In genomic region chr17:81391268-81391963, GRCh38 we compare ENCODE assay signal across 9 cellular contexts. TPM values are rescaled to one million over a fixed set of nuclear protein-coding genes. Genes with fewer than 3 reads are reported as not detected.
A peak's percentile ranks its signal among the peaks of the same experiment; 100 is the strongest.
DNase-seq lines count a peak whose midpoint lies in the region; ATAC-seq and TF ChIP-seq lines count a peak whose summit lies in the region.
"Had no signal": no experiment of that assay in that cellular context is flagged by ENCODE, and none has a peak within 500 bp of the region (broad histone marks: within the 10 kb centered on the region; RNA-seq: fewer than 3 reads in every experiment).

No MANE protein-coding gene starts in this region.

- intact Hi-C loops in body of pancreas (cut with DNase I) (no loop called here), lower lobe of right lung (cut with DNase I) (no loop called here), stomach (cut with DNase I; ENCODE audit: low total_unique reads) (no loop called here)

- no peak for TF ChIP-seq POLR2A in body of pancreas (IDR thresholded peaks at IDR 0.05)
- TF ChIP-seq POLR2A in stomach (IDR thresholded peaks at IDR 0.05) = no peak

- no peaks in the 10 kb centered on the region for H3K27me3 ChIP-seq in body of pancreas
- H3K27me3 ChIP-seq in lower lobe of right lung (ENCODE audit: low read depth) = no peaks in the 10 kb centered on the region
- H3K27me3 ChIP-seq in stomach = peaks cover 0 to 56% (median 14%) of the 10 kb centered on the region in 3 donors

- H3K36me3 ChIP-seq in body of pancreas (replicated peaks in 1 of 2; ENCODE audit: insufficient read depth in 1 of 2, low read depth in 2 of 2) (no peaks in the 10 kb centered on the region), lower lobe of right lung (no peaks in the 10 kb centered on the region), stomach (no peaks in the 10 kb centered on the region)

- H3K27ac ChIP-seq in body of pancreas (peak overlapping the region; percentile 83 to 97 (median 93)), lower lobe of right lung (peak overlapping the region; percentile 96), stomach (peak overlapping the region; percentile 89 to 99 (median 99))

- ATAC-seq in body of pancreas (no peak), lower lobe of right lung (no peak), GM21717 (IDR thresholded peaks at IDR 0.05; ENCODE audit: unreplicated experiment) (no peak)

- TF ChIP-seq EP300 in stomach (IDR thresholded peaks at IDR 0.05) = no peak

- H3K4me3 ChIP-seq in HFF-Myc (replicated peaks; ENCODE audit: low read depth, low read length) (peak overlapping the region; percentile 67; the same call in 1 of the 2 replicates), body of pancreas (no peak overlapping the region), lower lobe of right lung (peak overlapping the region; percentile 74), stomach (peak overlapping the region in 3 of 4 donors; percentile 78 to 84 (median 82))

- peaks cover 51% of the 10 kb centered on the region for H3K4me1 ChIP-seq in body of pancreas
- H3K4me1 ChIP-seq in lower lobe of right lung = peaks cover 59% of the 10 kb centered on the region
- H3K4me1 ChIP-seq in stomach = peaks cover 51 to 76% (median 70%) of the 10 kb centered on the region in 4 donors

- DNase-seq in HFF-Myc (ENCODE audit: extremely low read depth, low read depth) (no peak), body of pancreas (peak in 2 of 4 donors; percentile 41 to 52), lower lobe of right lung (no peak), stomach (no peak), mucosa of gallbladder (ENCODE audit: low spot score) (no peak), GM10266 (ENCODE audit: extremely low spot score) (no peak), activated gamma-delta T cell treated with Interleukin-2 at 50 U/mL for 16 hours (no peak)
- DNase-seq: NCI-H2081 treated with DMSO at 0.1 percent for 48 hours had no signal

- TF ChIP-seq CTCF in HFF-Myc (IDR thresholded peaks at IDR 0.05; ENCODE audit: low read depth, low read length, missing control alignments) = no peak
- no peak for TF ChIP-seq CTCF in body of pancreas (IDR thresholded peaks at IDR 0.05)
- no peak for TF ChIP-seq CTCF in lower lobe of right lung (IDR thresholded peaks at IDR 0.05)
- TF ChIP-seq CTCF in stomach (IDR thresholded peaks at IDR 0.05) = no peak
- TF ChIP-seq CTCF in GM10266 (IDR thresholded peaks at IDR 0.05; ENCODE audit: control insufficient read depth, insufficient read depth, low read depth, missing control alignments) = no peak

- WGBS in body of pancreas, 2 donors = 74 to 76% methylated on average over 12 of the region's 12 CpGs
- WGBS in stomach, 5 donors = 45 to 63% (median 50%) methylated on average over 10 to 12 of the region's 12 CpGs

- H3K9me3 ChIP-seq in body of pancreas = no peaks in the 10 kb centered on the region
- H3K9me3 ChIP-seq in lower lobe of right lung = no peaks in the 10 kb centered on the region
- H3K9me3 ChIP-seq in stomach = no peaks in the 10 kb centered on the region

RNA-seq across cellular contexts. Expression of gene BAHCC1, which starts 3.8 kb away (rescaled TPM):
- total RNA-seq in body of pancreas (10 to 100 TPM in 1 of 2 donors, 1 to 10 TPM in 1; 5.7 to 14.8 TPM), lower lobe of right lung (19.9 TPM), stomach (10 to 100 TPM in 4 of 5 donors, 1 to 10 TPM in 1; 8.6 to 56.2 (median 15.2) TPM), mucosa of gallbladder (77.4 TPM)
- 1 to 10 TPM; 4.9 to 6.6 (median 5.1) TPM for polyA plus RNA-seq in stomach

Comparison
In these comparisons a context has a peak if more than half of its experiments do, and no peak if none do; other contexts are left out.
1. H3K4me3 ChIP-seq: peak in HFF-Myc (single experiment), lower lobe of right lung (single experiment) and stomach (3 of 4); none in body of pancreas (0 of 2).
2. Peak in every context shown above with its lines, with median percentiles within 50 percentile points of each other: H3K27ac ChIP-seq.